Comparison of ENCODE assay signal across 9 cellular contexts in genomic region chr19:23823952-23824389, GRCh38.
A peak's percentile ranks its signal among the peaks of the same experiment; 100 is the strongest.
DNase-seq lines count a peak whose midpoint lies in the region; ATAC-seq, FAIRE-seq and TF ChIP-seq lines count a peak whose summit lies in the region.
"Had no signal": no experiment of that assay in that cellular context is flagged by ENCODE, and none has a peak within 500 bp of the region (broad histone marks: within the 10 kb centered on the region; RNA-seq: fewer than 3 reads in every experiment).

No MANE protein-coding gene starts in this region.

- no peak for TF ChIP-seq POLR2A in H54 (IDR thresholded peaks at IDR 0.05; ENCODE audit: low read depth, low read length)

- H3K27ac Mint-ChIP-seq in glutamatergic neuron (ENCODE audit: unreplicated experiment), result no peak overlapping the region
- H3K27ac Mint-ChIP-seq: activated naive CD4-positive, alpha-beta T cell treated with anti-CD3 and anti-CD28 coated beads, Interleukin-2, amount 50 U/mL, for 24 hours had no signal

- peaks cover 3% of the 10 kb centered on the region for H3K27me3 Mint-ChIP-seq in glutamatergic neuron (ENCODE audit: unreplicated experiment)
- H3K27me3 Mint-ChIP-seq: activated naive CD4-positive, alpha-beta T cell treated with anti-CD3 and anti-CD28 coated beads, Interleukin-2, amount 50 U/mL, for 24 hours had no signal

- no peaks in the 10 kb centered on the region for H3K4me1 Mint-ChIP-seq in glutamatergic neuron (ENCODE audit: low read depth, unreplicated experiment)
- H3K4me1 Mint-ChIP-seq: activated naive CD4-positive, alpha-beta T cell treated with anti-CD3 and anti-CD28 coated beads, Interleukin-2, amount 50 U/mL, for 24 hours had no signal

- peak; percentile 15 for TF ChIP-seq CTCF in D721Med (IDR thresholded peaks at IDR 0.05; ENCODE audit: insufficient read depth, missing control alignments)
- TF ChIP-seq CTCF in glutamatergic neuron (IDR thresholded peaks at IDR 0.05; ENCODE audit: partially characterized antibody, unreplicated experiment), result peak; percentile 22

- FAIRE-seq in D721Med (lab: Jason Lieb, UNC) (no peak), H54 (lab: Jason Lieb, UNC) (no peak)

- ATAC-seq in GM21576 (IDR thresholded peaks at IDR 0.05; ENCODE audit: unreplicated experiment) (peak; percentile 53), GM19463 (IDR thresholded peaks at IDR 0.05; ENCODE audit: unreplicated experiment) (no peak), HG03460 (IDR thresholded peaks at IDR 0.05; ENCODE audit: unreplicated experiment) (no peak), GM21526 (IDR thresholded peaks at IDR 0.05; ENCODE audit: low FRiP score, unreplicated experiment) (no peak)

- H3K9me3 Mint-ChIP-seq in glutamatergic neuron (ENCODE audit: unreplicated experiment), result peaks cover 31% of the 10 kb centered on the region

- H3K4me3 Mint-ChIP-seq in glutamatergic neuron (ENCODE audit: unreplicated experiment), result no peak overlapping the region
- H3K4me3 Mint-ChIP-seq: activated naive CD4-positive, alpha-beta T cell treated with anti-CD3 and anti-CD28 coated beads, Interleukin-2, amount 50 U/mL, for 24 hours had no signal

- DNase-seq in D721Med (ENCODE audit: insufficient read length, low spot score) (no peak), RPMI7951 (ENCODE audit: low read depth) (peak; percentile 34), glutamatergic neuron (peak; percentile 32), H54 (ENCODE audit: insufficient read length, low spot score) (no peak)

- H3K36me3 Mint-ChIP-seq in glutamatergic neuron (ENCODE audit: unreplicated experiment), result peaks cover 47% of the 10 kb centered on the region

Comparison
In these comparisons a context has a peak if more than half of its experiments do, and no peak if none do; other contexts are left out.
1. DNase-seq: peak in RPMI7951 (single experiment) and glutamatergic neuron (single experiment); none in D721Med (single experiment) and H54 (single experiment).